In the genomic region with DNA sequence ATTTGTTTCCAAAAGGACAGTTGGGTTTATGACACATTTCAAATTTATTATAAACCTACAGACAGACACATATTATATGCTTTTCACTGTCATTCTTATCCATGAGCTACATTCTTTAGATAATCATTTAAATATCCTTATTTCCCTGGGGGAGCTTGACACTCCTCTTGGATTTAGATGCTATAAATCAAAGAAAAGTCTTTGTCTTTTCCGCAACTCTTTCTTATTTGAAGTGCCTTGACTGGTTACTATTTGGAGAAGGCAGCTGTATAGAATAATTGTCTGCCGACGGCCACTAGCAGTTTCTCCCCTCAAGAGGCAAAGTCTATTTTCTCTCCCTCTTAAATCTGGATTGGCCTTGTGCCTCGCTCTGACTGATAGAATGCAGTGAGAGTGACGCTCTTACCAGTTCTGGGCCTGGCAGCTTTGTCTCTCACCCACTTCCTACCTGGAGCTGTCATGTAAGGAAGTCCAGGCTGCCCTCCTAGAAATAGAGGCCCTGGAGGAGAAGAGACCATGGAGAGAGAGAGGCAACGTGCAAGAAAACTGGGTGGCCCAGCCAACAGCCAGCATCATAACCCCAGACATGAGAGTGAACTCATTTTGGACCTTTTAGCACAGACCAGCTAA, we compare ENCODE assay signal across 19 cellular contexts.
"Had no signal": no experiment of that assay in that cellular context is flagged by ENCODE, and none has a peak within 500 bp of the region (broad histone marks: within the 10 kb centered on the region; RNA-seq: fewer than 3 reads in every experiment).

No MANE protein-coding gene starts in this region.

- H3K9me3 ChIP-seq: ascending aorta, breast epithelium, neutrophil, suprapubic skin had no signal

- H3K27me3 ChIP-seq: ascending aorta, breast epithelium, dorsolateral prefrontal cortex, suprapubic skin had no signal

- H3K9me3 Mint-ChIP-seq: activated naive CD4-positive, alpha-beta T cell treated with anti-CD3 and anti-CD28 coated beads, Interleukin-2, amount 10 ng/mL, durations not matched to agents 7 days and 5 days; stimulated activated naive CD8-positive, alpha-beta T cell treated with anti-CD3 and anti-CD28 coated beads, Interleukin-15, Interleukin-2, amounts not matched to agents 100 ng/mL and 50 ng/mL, for 24 hours; type B pancreatic cell had no signal

- H3K4me2 ChIP-seq: smooth muscle cell had no signal

- H3K4me1 ChIP-seq: ascending aorta, breast epithelium, suprapubic skin had no signal

- H3K36me3 Mint-ChIP-seq: activated naive CD4-positive, alpha-beta T cell treated with anti-CD3 and anti-CD28 coated beads, Interleukin-2, amount 10 ng/mL, durations not matched to agents 7 days and 5 days; type B pancreatic cell had no signal

- H3K27ac ChIP-seq: ascending aorta, breast epithelium, dorsolateral prefrontal cortex, neutrophil, suprapubic skin, VCaP had no signal

- FAIRE-seq: endometrium, kidney had no signal

- H3K4me3 ChIP-seq: ascending aorta, breast epithelium, dorsolateral prefrontal cortex, smooth muscle cell, suprapubic skin had no signal

- H3K36me3 ChIP-seq: ascending aorta, breast epithelium, neutrophil, suprapubic skin had no signal

- H3K4me3 Mint-ChIP-seq: activated naive CD4-positive, alpha-beta T cell treated with anti-CD3 and anti-CD28 coated beads, Interleukin-2, amount 10 ng/mL, durations not matched to agents 7 days and 5 days; stimulated activated naive CD8-positive, alpha-beta T cell treated with anti-CD3 and anti-CD28 coated beads, Interleukin-15, Interleukin-2, amounts not matched to agents 100 ng/mL and 50 ng/mL, for 24 hours; type B pancreatic cell had no signal

- DNase-seq: activated CD4-positive, alpha-beta T cell treated with anti-CD3 and anti-CD28 coated beads for 1 hour; activated CD4-positive, alpha-beta T cell treated with anti-CD3 and anti-CD28 coated beads, Interleukin-2, amount 50 U/mL, for 48 hours; activated naive CD4-positive, alpha-beta T cell treated with anti-CD3 and anti-CD28 coated beads, Interleukin-2, amount 10 ng/mL, durations not matched to agents 7 days and 5 days; dorsolateral prefrontal cortex; hypothalamus; kidney; posterior cingulate gyrus; retina; T-helper 1 cell; T1000 had no signal

- H3K27ac Mint-ChIP-seq: activated naive CD4-positive, alpha-beta T cell treated with anti-CD3 and anti-CD28 coated beads, Interleukin-2, amount 10 ng/mL, durations not matched to agents 7 days and 5 days; stimulated activated naive CD8-positive, alpha-beta T cell treated with anti-CD3 and anti-CD28 coated beads, Interleukin-15, Interleukin-2, amounts not matched to agents 100 ng/mL and 50 ng/mL, for 24 hours; type B pancreatic cell had no signal
